ENCODE assay signal across 19 cellular contexts in genomic region chr17:80895366-80895765, GRCh38.
DNase-seq lines count a peak whose midpoint lies in the region; ATAC-seq and TF ChIP-seq lines count a peak whose summit lies in the region.
"Had no signal": no experiment of that assay in that cellular context is flagged by ENCODE, and none has a peak within 500 bp of the region (broad histone marks: within the 10 kb centered on the region; RNA-seq: fewer than 3 reads in every experiment).

No MANE protein-coding gene starts in this region.

- peak overlapping the region; percentile 76 for H3K4me3 Mint-ChIP-seq in stimulated activated naive CD8-positive, alpha-beta T cell treated with anti-CD3 and anti-CD28 coated beads, Interleukin-15, Interleukin-2, amounts not matched to agents 100 ng/mL and 50 ng/mL, for 24 hours
- H3K4me3 Mint-ChIP-seq in activated CD4-positive, alpha-beta memory T cell treated with anti-CD3 and anti-CD28 coated beads, Interleukin-2, amount 10 ng/mL, durations not matched to agents 7 days and 5 days, result peak overlapping the region; percentile 94
- peak overlapping the region; percentile 34 for H3K4me3 Mint-ChIP-seq in endothelial cell (ENCODE audit: unreplicated experiment)
- H3K4me3 Mint-ChIP-seq: GM23338 had no signal

- POLR2A ChIA-PET in activated CD4-positive, alpha-beta memory T cell treated with anti-CD3 and anti-CD28 coated beads, Interleukin-2, amount 10 ng/mL, durations not matched to agents 7 days and 5 days (lab: Charles Lee), result interaction anchor here (0.7 to 8.6 kb wide), 8 partner anchors 18 to 469 kb away, joined by 3 to 135 read pairs (median 3); no protein-coding TSS in a partner anchor

- no peak for ATAC-seq in stimulated activated naive CD8-positive, alpha-beta T cell treated with anti-CD3 and anti-CD28 coated beads, Interleukin-15, Interleukin-2, amounts not matched to agents 100 U/mL and 50 U/mL, for 24 hours
- ATAC-seq in HG03442 (IDR thresholded peaks at IDR 0.05; ENCODE audit: unreplicated experiment) (no peak), GM19023 (IDR thresholded peaks at IDR 0.05; ENCODE audit: unreplicated experiment) (no peak)
- ATAC-seq: GM23338, heart left ventricle, PC-3 had no signal

- no peak for DNase-seq in stimulated activated naive CD8-positive, alpha-beta T cell treated with anti-CD3 and anti-CD28 coated beads, Interleukin-15, Interleukin-2, amounts not matched to agents 100 U/mL and 50 U/mL, for 24 hours
- DNase-seq in activated CD4-positive, alpha-beta memory T cell treated with anti-CD3 and anti-CD28 coated beads, Interleukin-2, amount 10 ng/mL, durations not matched to agents 7 days and 5 days, result peak; percentile 33
- no peak for DNase-seq in endothelial cell (ENCODE audit: low spot score)
- DNase-seq in activated effector memory CD4-positive, alpha-beta T cell treated with Interleukin-2 at 50 U/mL for 16 hours, result no peak
- DNase-seq in NCI-H146 (lab: John Stamatoyannopoulos, UW), result no peak
- DNase-seq: activated gamma-delta T cell, heart left ventricle, MG63, NCI-H187, NCI-H226, PC-3, small intestine, stomach, transverse colon, WERI-Rb-1 had no signal

- no peaks in the 10 kb centered on the region for H3K27me3 Mint-ChIP-seq in stimulated activated naive CD8-positive, alpha-beta T cell treated with anti-CD3 and anti-CD28 coated beads, Interleukin-15, Interleukin-2, amounts not matched to agents 100 ng/mL and 50 ng/mL, for 24 hours
- H3K27me3 Mint-ChIP-seq in activated CD4-positive, alpha-beta memory T cell treated with anti-CD3 and anti-CD28 coated beads, Interleukin-2, amount 10 ng/mL, durations not matched to agents 7 days and 5 days, result no peaks in the 10 kb centered on the region
- peaks cover 8% of the 10 kb centered on the region for H3K27me3 Mint-ChIP-seq in endothelial cell (ENCODE audit: unreplicated experiment)

- CTCF ChIA-PET in activated CD4-positive, alpha-beta memory T cell treated with anti-CD3 and anti-CD28 coated beads, Interleukin-2, amount 10 ng/mL, durations not matched to agents 7 days and 5 days (lab: Charles Lee), result interaction anchor here (0.8 to 1.6 kb wide), 2 partner anchors 30 to 440 kb away, joined by 3 read pairs; no protein-coding TSS in a partner anchor

- peaks cover 81% of the 10 kb centered on the region for H3K36me3 Mint-ChIP-seq in stimulated activated naive CD8-positive, alpha-beta T cell treated with anti-CD3 and anti-CD28 coated beads, Interleukin-15, Interleukin-2, amounts not matched to agents 100 ng/mL and 50 ng/mL, for 24 hours (ENCODE audit: low read depth)
- peaks cover 83% of the 10 kb centered on the region for H3K36me3 Mint-ChIP-seq in activated CD4-positive, alpha-beta memory T cell treated with anti-CD3 and anti-CD28 coated beads, Interleukin-2, amount 10 ng/mL, durations not matched to agents 7 days and 5 days (ENCODE audit: low read depth)
- peaks cover 27% of the 10 kb centered on the region for H3K36me3 Mint-ChIP-seq in endothelial cell (ENCODE audit: low read depth, unreplicated experiment)

- peak overlapping the region; percentile 50 for H3K27ac Mint-ChIP-seq in stimulated activated naive CD8-positive, alpha-beta T cell treated with anti-CD3 and anti-CD28 coated beads, Interleukin-15, Interleukin-2, amounts not matched to agents 100 ng/mL and 50 ng/mL, for 24 hours
- H3K27ac Mint-ChIP-seq in activated CD4-positive, alpha-beta memory T cell treated with anti-CD3 and anti-CD28 coated beads, Interleukin-2, amount 10 ng/mL, durations not matched to agents 7 days and 5 days, result peak overlapping the region; percentile 80
- no peak overlapping the region for H3K27ac Mint-ChIP-seq in endothelial cell (ENCODE audit: unreplicated experiment)
- H3K27ac Mint-ChIP-seq: GM23338 had no signal

- H3K4me1 Mint-ChIP-seq in stimulated activated naive CD8-positive, alpha-beta T cell treated with anti-CD3 and anti-CD28 coated beads, Interleukin-15, Interleukin-2, amounts not matched to agents 100 ng/mL and 50 ng/mL, for 24 hours (ENCODE audit: low read depth), result peaks cover 90% of the 10 kb centered on the region
- peaks cover 92% of the 10 kb centered on the region for H3K4me1 Mint-ChIP-seq in activated CD4-positive, alpha-beta memory T cell treated with anti-CD3 and anti-CD28 coated beads, Interleukin-2, amount 10 ng/mL, durations not matched to agents 7 days and 5 days
- H3K4me1 Mint-ChIP-seq in endothelial cell (ENCODE audit: unreplicated experiment), result no peaks in the 10 kb centered on the region
- H3K4me1 Mint-ChIP-seq: GM23338 had no signal

- no peaks in the 10 kb centered on the region for H3K9me3 Mint-ChIP-seq in stimulated activated naive CD8-positive, alpha-beta T cell treated with anti-CD3 and anti-CD28 coated beads, Interleukin-15, Interleukin-2, amounts not matched to agents 100 ng/mL and 50 ng/mL, for 24 hours
- H3K9me3 Mint-ChIP-seq in activated CD4-positive, alpha-beta memory T cell treated with anti-CD3 and anti-CD28 coated beads, Interleukin-2, amount 10 ng/mL, durations not matched to agents 7 days and 5 days, result no peaks in the 10 kb centered on the region
- H3K9me3 Mint-ChIP-seq in endothelial cell (ENCODE audit: unreplicated experiment), result no peaks in the 10 kb centered on the region
- H3K9me3 Mint-ChIP-seq: GM23338 had no signal

- no peak for TF ChIP-seq CTCF in endothelial cell (IDR thresholded peaks at IDR 0.05; ENCODE audit: unreplicated experiment)

Comparison
In these comparisons a context has a peak if more than half of its experiments do, and no peak if none do; other contexts are left out.
1. H3K4me3 Mint-ChIP-seq: peak in every context shown above with its lines; median percentile 94 in activated CD4-positive, alpha-beta memory T cell treated with anti-CD3 and anti-CD28 coated beads, Interleukin-2, amount 10 ng/mL, durations not matched to agents 7 days and 5 days; 76 in stimulated activated naive CD8-positive, alpha-beta T cell treated with anti-CD3 and anti-CD28 coated beads, Interleukin-15, Interleukin-2, amounts not matched to agents 100 ng/mL and 50 ng/mL, for 24 hours; 34 in endothelial cell.